In the genomic region with DNA sequence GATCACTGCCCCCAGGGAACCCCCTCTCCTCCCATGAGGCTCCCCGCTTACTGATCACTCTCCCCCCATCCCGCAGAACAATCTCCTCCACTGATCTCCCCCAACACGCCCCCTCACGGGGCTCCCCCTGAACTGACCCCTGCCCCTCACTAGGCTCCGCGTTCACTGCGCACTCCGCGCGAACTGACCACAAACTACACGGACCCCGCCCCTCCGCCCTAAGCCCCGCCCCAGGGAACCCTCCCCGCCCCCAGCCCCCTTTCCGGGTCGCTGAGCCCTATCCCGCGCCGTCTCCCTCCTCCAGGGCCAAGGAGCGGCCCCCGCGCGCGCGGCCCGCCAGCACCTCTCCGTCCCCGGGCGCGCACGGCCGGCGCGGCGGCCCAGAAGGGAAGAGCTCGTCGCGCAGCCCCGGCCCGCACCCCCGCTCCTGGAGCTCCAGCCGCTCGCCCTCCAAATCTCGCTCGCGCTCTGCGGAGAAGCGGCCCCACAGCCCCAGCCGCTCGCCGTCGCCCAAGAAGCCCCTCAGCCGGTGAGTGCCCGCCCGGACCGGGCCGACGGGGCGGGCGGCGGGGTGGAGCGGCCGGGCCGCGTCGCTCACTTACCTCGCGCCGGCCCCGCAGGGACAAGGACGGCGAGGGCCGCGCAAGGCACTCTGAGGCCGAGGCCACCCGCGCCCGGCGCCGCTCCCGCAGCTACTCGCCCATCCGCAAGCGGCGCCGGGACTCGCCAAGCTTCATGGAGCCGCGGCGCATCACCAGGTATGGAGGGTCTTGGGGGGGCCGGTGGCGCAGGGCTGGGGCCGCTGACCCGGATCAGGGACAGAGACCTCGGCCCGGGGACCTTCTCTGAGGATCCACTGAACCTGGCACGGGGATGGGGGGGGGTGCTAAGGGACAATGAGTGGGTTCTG, we compare ENCODE assay signal across 8 cellular contexts. TPM values are rescaled to one million over a fixed set of nuclear protein-coding genes. Genes with fewer than 3 reads are reported as not detected.
DNase-seq lines count a peak whose midpoint lies in the region; ATAC-seq, FAIRE-seq and TF ChIP-seq lines count a peak whose summit lies in the region.

No MANE protein-coding gene starts in this region.

- ATAC-seq in GM12878, result no peak
- ATAC-seq in HG03442 (IDR thresholded peaks at IDR 0.05; ENCODE audit: unreplicated experiment), result no peak

- H3K9me3 ChIP-seq in GM12878 (replicated peaks; ENCODE audit: control insufficient read depth, insufficient read depth, low read length), result no peaks in the 10 kb centered on the region
- no peaks in the 10 kb centered on the region for H3K9me3 ChIP-seq in suprapubic skin

- H3K79me2 ChIP-seq in GM12878 (ENCODE audit: control insufficient read depth, insufficient read depth, low read length), result no peaks in the 10 kb centered on the region

- POLR2A ChIA-PET in GM12878 (lab: Charles Lee), result no interaction called here

- no peaks in the 10 kb centered on the region for H3K36me3 ChIP-seq in GM12878 (ENCODE audit: control insufficient read depth in 2 of 2, insufficient read depth in 2 of 2, low read length in 1 of 2)
- no peaks in the 10 kb centered on the region for H3K36me3 ChIP-seq in suprapubic skin

- BruUV-seq in GM12878 (replicated peaks; lab: Mats Ljungman, UMichigan), result no TSS peak

- peak overlapping the region; percentile 9; the same call in 1 of the 2 replicates for H3K4me2 ChIP-seq in GM12878 (ENCODE audit: control insufficient read depth, insufficient read depth)

- H2AFZ ChIP-seq in GM12878 (ENCODE audit: control insufficient read depth, low read depth, low read length), result no peak overlapping the region

- TF ChIP-seq POLR2A in GM12878 (IDR thresholded peaks at IDR 0.05; ENCODE audit: low read depth, low read length), result no peak
- no peak for TF ChIP-seq POLR2A in suprapubic skin (IDR thresholded peaks at IDR 0.05)

- RAD21 ChIA-PET in GM12878 (lab: Charles Lee; ENCODE audit: unreplicated experiment), result no interaction called here

- H3K27ac ChIP-seq in GM12878 (ENCODE audit: control insufficient read depth, insufficient read depth) (no peak overlapping the region), suprapubic skin (no peak overlapping the region)

- no peak overlapping the region for H3K4me3 ChIP-seq in GM12878
- H3K4me3 ChIP-seq in suprapubic skin, result peak overlapping the region; percentile 70

- DNase-seq in NCI-H82 (lab: John Stamatoyannopoulos, UW), result peak; percentile 51
- DNase-seq in NCI-H82 treated with DMSO at 0.1 percent for 48 hours (lab: John Stamatoyannopoulos, UW; ENCODE audit: unreplicated experiment), result no peak
- no peak for DNase-seq in GM12878 (ENCODE audit: low read depth, low spot score)
- DNase-seq in islet precursor cell, result peak; percentile 83
- DNase-seq in suprapubic skin (ENCODE audit: low spot score in 2 of 2), result no peak
- no peak for DNase-seq in posterior cingulate gyrus
- DNase-seq in NCI-H1930 (lab: John Stamatoyannopoulos, UW), result no peak

- H3K4me1 ChIP-seq in GM12878 (ENCODE audit: control insufficient read depth, insufficient read depth, low read length), result no peaks in the 10 kb centered on the region
- H3K4me1 ChIP-seq in suprapubic skin, result peaks cover 24% of the 10 kb centered on the region

- intact Hi-C loops in GM12878 (cut with micrococcal nuclease; ENCODE audit: unreplicated experiment) (no loop called here), posterior cingulate gyrus (cut with DNase I) (no loop called here)

- in situ Hi-C loops in GM12878 (cut with MboI), result no loop called here

- TF ChIP-seq RAD21 in GM12878 (IDR thresholded peaks at IDR 0.05; ENCODE audit: insufficient read depth, low read depth, low read length), result no peak

- 6% methylated on average over 61 of the region's 98 CpGs for WGBS in GM12878 (ENCODE audit: insufficient coverage, insufficient replicate concordance, low lambda C conversion rate, missing lambda C conversion rate)
- WGBS in suprapubic skin, result 1% methylated on average over 19 of the region's 98 CpGs

- H3K27me3 ChIP-seq in GM12878 (replicated peaks in 1 of 2; ENCODE audit: control insufficient read depth in 2 of 2, insufficient read depth in 2 of 2, low read length in 1 of 2), result peaks cover 4 to 7% of the 10 kb centered on the region in 2 experiments; a peak in 3 of 4 replicates
- peaks cover 23% of the 10 kb centered on the region for H3K27me3 ChIP-seq in suprapubic skin

- SMC1A ChIA-PET in GM12878 (lab: Charles Lee; ENCODE audit: uncharacterized antibody, unreplicated experiment), result no interaction called here

- H3K9ac ChIP-seq in GM12878 (ENCODE audit: control insufficient read depth, insufficient read depth, low read length), result no peak overlapping the region

- no peak for TF ChIP-seq EP300 in GM12878 (IDR thresholded peaks at IDR 0.05; ENCODE audit: borderline replicate concordance in 1 of 2, control insufficient read depth in 1 of 2, low read depth in 2 of 2, low read length in 2 of 2)
- no peak for TF ChIP-seq EP300 in suprapubic skin (IDR thresholded peaks at IDR 0.05)

- no peak for FAIRE-seq in GM12878 (lab: Jason Lieb, UNC)

- no peak for TF ChIP-seq CTCF in GM12878 (IDR thresholded peaks at IDR 0.05 in 2 of 3, conservative IDR thresholded peaks at IDR 0.05 in 1 of 3; ENCODE audit: control insufficient read depth in 2 of 3, extremely low read depth in 1 of 3, insufficient read depth in 1 of 3, low read depth in 3 of 3, low read length in 3 of 3)
- TF ChIP-seq CTCF in suprapubic skin (IDR thresholded peaks at IDR 0.05), result no peak

- CTCF ChIA-PET in GM12878 (lab: Yijun Ruan, JAX), result interaction anchor here (0.9 kb wide), 1 partner anchor 9 kb away, joined by 3 read pairs; no protein-coding TSS in a partner anchor

- H4K20me1 ChIP-seq in GM12878 (ENCODE audit: control insufficient read depth, insufficient read depth), result no peaks in the 10 kb centered on the region

TF ChIP-seq in GM12878, 131 proteins besides CTCF, POLR2A, EP300 and RAD21:
- TF ChIP-seq, protein P1, sequence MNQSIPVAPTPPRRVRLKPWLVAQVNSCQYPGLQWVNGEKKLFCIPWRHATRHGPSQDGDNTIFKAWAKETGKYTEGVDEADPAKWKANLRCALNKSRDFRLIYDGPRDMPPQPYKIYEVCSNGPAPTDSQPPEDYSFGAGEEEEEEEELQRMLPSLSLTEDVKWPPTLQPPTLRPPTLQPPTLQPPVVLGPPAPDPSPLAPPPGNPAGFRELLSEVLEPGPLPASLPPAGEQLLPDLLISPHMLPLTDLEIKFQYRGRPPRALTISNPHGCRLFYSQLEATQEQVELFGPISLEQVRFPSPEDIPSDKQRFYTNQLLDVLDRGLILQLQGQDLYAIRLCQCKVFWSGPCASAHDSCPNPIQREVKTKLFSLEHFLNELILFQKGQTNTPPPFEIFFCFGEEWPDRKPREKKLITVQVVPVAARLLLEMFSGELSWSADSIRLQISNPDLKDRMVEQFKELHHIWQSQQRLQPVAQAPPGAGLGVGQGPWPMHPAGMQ (IDR thresholded peaks at IDR 0.05; ENCODE audit: borderline replicate concordance), result no peak
- TF ChIP-seq SUZ12 (IDR thresholded peaks at IDR 0.05; ENCODE audit: unreplicated experiment) (peak; percentile 91), MTA3 (IDR thresholded peaks at IDR 0.05; ENCODE audit: borderline replicate concordance, low read length) (no peak)

RNA-seq across cellular contexts. Expression of gene HSPB1, which starts 19.9 kb away (rescaled TPM):
- total RNA-seq in GM12878 (2013; cell fraction: nucleolus; rRNA removed), result 21.2 and 22.1 TPM in 2 replicates
- total RNA-seq in GM12878 (2014; rRNA removed) (31.9 and 47.8 TPM in 2 replicates), GM12878 (2014; rRNA removed; fragmentation: Illumina TruSeq; extraction: Trizol) (35.4 and 41.2 TPM in 2 replicates), GM12878 (2021) (181 and 189 TPM in 2 replicates), suprapubic skin (1,000 to 10,000 TPM in 3 of 4 donors, 100 to 1,000 TPM in 1; 981 to 2,288 (median 2,045) TPM)
- 50.0 TPM for polyA plus RNA-seq in GM12878 (2011; ENCODE audit: low read depth)
- polyA plus RNA-seq in GM12878 (2011; rRNA removed) (10.4 and 67.5 TPM in 2 replicates), GM12878 (2014; fragmentation: Illumina TruSeq; extraction: Trizol) (1.4 and 41.6 TPM in 2 replicates), GM12878 (2014; fragmentation: Nextera tagmentation; extraction: Ambion mirVana) (10 to 100 TPM; 13.7 to 56.5 TPM), GM12878 (2014; rRNA removed) (134 and 182 TPM in 2 replicates), GM12878 (2016; fragmentation: Nextera tagmentation; extraction: Ambion mirVana) (100 to 1,000 TPM; 279 to 297 TPM)
- 139 and 153 TPM in 2 replicates for polyA plus RNA-seq in GM12878 (2011; cell fraction: cytosol; rRNA removed)
- polyA plus RNA-seq in GM12878 (2011; cell fraction: nucleus; rRNA removed), result 127 and 155 TPM in 2 replicates
- polyA plus RNA-seq in GM12878 (2012), result 172 and 210 TPM in 2 replicates
- 15.6 and 24.8 TPM in 2 replicates for polyA minus RNA-seq in GM12878 (2011; rRNA and poly(A)+ RNA removed)
- 42.6 and 53.3 TPM in 2 replicates for polyA minus RNA-seq in GM12878 (2011; cell fraction: cytosol; rRNA and poly(A)+ RNA removed)
- 21.4 and 37.5 TPM in 2 replicates for polyA minus RNA-seq in GM12878 (2011; cell fraction: nucleus; rRNA and poly(A)+ RNA removed)

Comparison
In these comparisons a context has a peak if more than half of its experiments do, and no peak if none do; other contexts are left out.
1. DNase-seq: peak in NCI-H82 (single experiment) and islet precursor cell (single experiment); none in NCI-H82 treated with DMSO at 0.1 percent for 48 hours (single experiment), GM12878 (single experiment), suprapubic skin (0 of 2), posterior cingulate gyrus (0 of 10) and NCI-H1930 (0 of 2).
2. RNA of gene HSPB1, which starts 19.9 kb away (total RNA-seq): 981 to 2,288 TPM in suprapubic skin; 21.2 to 189 TPM in GM12878; every median in the first group is over 4 times any median in the second.